In genomic region chr13:57846600-57847173, GRCh38 we compare ENCODE assay signal across 26 cellular contexts.
"Had no signal": no experiment of that assay in that cellular context is flagged by ENCODE, and none has a peak within 500 bp of the region (broad histone marks: within the 10 kb centered on the region; RNA-seq: fewer than 3 reads in every experiment).

No MANE protein-coding gene starts in this region.

- H3K9me3 ChIP-seq: SJSA1 had no signal

- DNase-seq: activated CD4-positive, alpha-beta memory T cell treated with anti-CD3 and anti-CD28 coated beads, Interleukin-2, amount 10 ng/mL, durations not matched to agents 7 days and 5 days; activated CD4-positive, alpha-beta T cell treated with anti-CD3 and anti-CD28 coated beads, Interleukin-2, amount 10 ng/mL, durations not matched to agents 7 days and 5 days; activated CD4-positive, CD25-positive, alpha-beta regulatory T cell; activated gamma-delta T cell; activated naive CD4-positive, alpha-beta T cell treated with anti-CD3 and anti-CD28 coated beads for 36 hours; activated T-cell treated with anti-CD3 and anti-CD28 coated beads for 4 hours; activated T-cell treated with anti-CD3 and anti-CD28 coated beads, Interleukin-2, amount 50 U/mL, for 48 hours; amygdala; KG1; NCI-H1092; NCI-H1930; NCI-H2107; NCI-H2171 treated with DMSO at 0.1 percent for 48 hours; NCI-H345; NCI-H510A; NCI-H526 treated with DMSO at 0.1 percent for 48 hours; NCI-H82; Peyer's patch; SHP77; T-helper 17 cell; T-helper 9 cell had no signal

- H3K27me3 ChIP-seq: Peyer's patch, SJSA1 had no signal

- H3K36me3 ChIP-seq: Peyer's patch, SJSA1 had no signal

- H3K4me1 ChIP-seq: Peyer's patch, SJSA1 had no signal

- H3K4me3 ChIP-seq: Peyer's patch, SJSA1 had no signal

- ATAC-seq: activated T-helper 17 cell treated with anti-CD3 and anti-CD28 coated beads, Interleukin-2, amount 50 U/mL, for 72 hours; SK-N-SH treated with all-trans-retinoic acid at 6 μM for 48 hours; T-helper 17 cell had no signal

- H3K27ac ChIP-seq: Peyer's patch, SJSA1, VCaP had no signal

- FAIRE-seq: astrocyte had no signal
